ENCODE assay signal across 1 cellular context in genomic region chr3:4979401-4980228, GRCh38.
TF ChIP-seq lines count a peak whose summit lies in the region.

TSS of gene BHLHE40 (plus strand) at chr3:4979437. CDS start at chr3:4979719, 282 bp downstream.

TF ChIP-seq in GM12878, 131 proteins besides CTCF, POLR2A, EP300 and RAD21 (continued from another document and continues in another):
- TF ChIP-seq BCL3 (IDR thresholded peaks at IDR 0.05; ENCODE audit: borderline replicate concordance, insufficient read depth, low read depth, low read length, poor library complexity, severe bottlenecking) (no peak), SP1 (IDR thresholded peaks at IDR 0.05; ENCODE audit: low read depth, low read length) (no peak), RUNX3 (IDR thresholded peaks at IDR 0.05; ENCODE audit: low read length) (no peak), E2F4 (IDR thresholded peaks at IDR 0.05; ENCODE audit: low read depth, low read length) (no peak), POLR2AphosphoS2 (IDR thresholded peaks at IDR 0.05; ENCODE audit: low read depth, low read length) (peak; percentile 86; the same call in 1 of the 2 replicates), USF1 (IDR thresholded peaks at IDR 0.05; ENCODE audit: borderline replicate concordance, extremely low read length, insufficient read depth, low read depth, low read length) (no peak), NKRF (conservative IDR thresholded peaks at IDR 0.05) (0 out of 2 replicates have a peak, but pooled peaks have one; percentile 45), PKNOX1 (IDR thresholded peaks at IDR 0.05) (no peak), YBX1 (IDR thresholded peaks at IDR 0.05) (no peak), MTA3 (IDR thresholded peaks at IDR 0.05; ENCODE audit: borderline replicate concordance, low read length) (no peak), HDAC2 (IDR thresholded peaks at IDR 0.05) (peak; percentile 79; the same call in 1 of the 2 replicates), SMC3 (IDR thresholded peaks at IDR 0.05; ENCODE audit: borderline replicate concordance, low read length) (no peak), IRF3 (IDR thresholded peaks at IDR 0.05) (no peak), MYC (IDR thresholded peaks at IDR 0.05; ENCODE audit: insufficient read depth, insufficient read length, insufficient replicate concordance, low read length, severe bottlenecking) (no peak), ZNF687 (IDR thresholded peaks at IDR 0.05) (peak; percentile 75), EED (IDR thresholded peaks at IDR 0.05; ENCODE audit: low read depth) (no peak), CBX5 (IDR thresholded peaks at IDR 0.05; ENCODE audit: low read depth) (no peak), BACH1 (IDR thresholded peaks at IDR 0.05; ENCODE audit: borderline replicate concordance) (no peak), SUPT20H (IDR thresholded peaks at IDR 0.05; ENCODE audit: borderline replicate concordance, control insufficient read depth, low read depth, low read length) (no peak), HDGF (IDR thresholded peaks at IDR 0.05) (0 out of 2 replicates have a peak, but pooled peaks have one; percentile 13), SMAD5 (IDR thresholded peaks at IDR 0.05; ENCODE audit: low read depth) (peak; percentile 83), REST (IDR thresholded peaks at IDR 0.05; ENCODE audit: low read depth, low read length) (0 out of 2 replicates have a peak, but pooled peaks have one; percentile 18), KAT2A (conservative IDR thresholded peaks at IDR 0.05; ENCODE audit: control insufficient read depth, low read depth, low read length) (no peak), TAF1 (IDR thresholded peaks at IDR 0.05; ENCODE audit: borderline replicate concordance, low read depth, low read length) (peak; percentile 92), BMI1 (IDR thresholded peaks at IDR 0.05; ENCODE audit: borderline replicate concordance) (no peak), RB1 (IDR thresholded peaks at IDR 0.05; ENCODE audit: borderline replicate concordance) (0 out of 2 replicates have a peak, but pooled peaks have one; percentile 55), GABPA (IDR thresholded peaks at IDR 0.05; ENCODE audit: low read depth) (no peak), LARP7 (IDR thresholded peaks at IDR 0.05) (peak; percentile 76; the same call in 1 of the 2 replicates), ESRRA (IDR thresholded peaks at IDR 0.05; ENCODE audit: low read length) (no peak), MXI1 (IDR thresholded peaks at IDR 0.05; ENCODE audit: low read depth, low read length) (peak; percentile 18; the same call in 1 of the 2 replicates), RAD51 (IDR thresholded peaks at IDR 0.05) (no peak), SIX5 (IDR thresholded peaks at IDR 0.05; ENCODE audit: low read depth, low read length, severe bottlenecking) (no peak), NBN (IDR thresholded peaks at IDR 0.05) (peak; percentile 9; the same call in 1 of the 2 replicates), EZH2 (IDR thresholded peaks at IDR 0.05; ENCODE audit: borderline replicate concordance, control insufficient read depth, low read depth, low read length) (no peak), CHD1 (IDR thresholded peaks at IDR 0.05; ENCODE audit: low read depth, low read length) (0 out of 2 replicates have a peak, but pooled peaks have one; percentile 39), DPF2 (IDR thresholded peaks at IDR 0.05) (no peak), IRF4 (IDR thresholded peaks at IDR 0.05; ENCODE audit: low read depth, low read length) (no peak), HCFC1 (IDR thresholded peaks at IDR 0.05; ENCODE audit: low read length) (no peak), CBFB (IDR thresholded peaks at IDR 0.05; ENCODE audit: low read depth) (peak; percentile 34; the same call in 1 of the 2 replicates), SPI1 (IDR thresholded peaks at IDR 0.05; ENCODE audit: borderline replicate concordance, insufficient read depth, low read depth, low read length) (no peak), CREB1 (IDR thresholded peaks at IDR 0.05; ENCODE audit: low read depth) (no peak), SIN3A (IDR thresholded peaks at IDR 0.05; ENCODE audit: low read depth, low read length) (peak; percentile 68), MAX (IDR thresholded peaks at IDR 0.05; ENCODE audit: low read depth, low read length) (no peak), ZBTB33 (IDR thresholded peaks at IDR 0.05) (no peak), SUZ12 (IDR thresholded peaks at IDR 0.05; ENCODE audit: unreplicated experiment) (no peak), BRCA1 (IDR thresholded peaks at IDR 0.05; ENCODE audit: low read depth, low read length) (no peak), NFIC (IDR thresholded peaks at IDR 0.05; ENCODE audit: low read depth, low read length) (no peak), MYB (IDR thresholded peaks at IDR 0.05; ENCODE audit: borderline replicate concordance, low read depth, low read length) (no peak), YY1 (IDR thresholded peaks at IDR 0.05; ENCODE audit: low read depth, low read length) (peak; percentile 27; the same call in 1 of the 2 replicates)
